Comparison of ENCODE assay signal across 12 cellular contexts in the genomic region with DNA sequence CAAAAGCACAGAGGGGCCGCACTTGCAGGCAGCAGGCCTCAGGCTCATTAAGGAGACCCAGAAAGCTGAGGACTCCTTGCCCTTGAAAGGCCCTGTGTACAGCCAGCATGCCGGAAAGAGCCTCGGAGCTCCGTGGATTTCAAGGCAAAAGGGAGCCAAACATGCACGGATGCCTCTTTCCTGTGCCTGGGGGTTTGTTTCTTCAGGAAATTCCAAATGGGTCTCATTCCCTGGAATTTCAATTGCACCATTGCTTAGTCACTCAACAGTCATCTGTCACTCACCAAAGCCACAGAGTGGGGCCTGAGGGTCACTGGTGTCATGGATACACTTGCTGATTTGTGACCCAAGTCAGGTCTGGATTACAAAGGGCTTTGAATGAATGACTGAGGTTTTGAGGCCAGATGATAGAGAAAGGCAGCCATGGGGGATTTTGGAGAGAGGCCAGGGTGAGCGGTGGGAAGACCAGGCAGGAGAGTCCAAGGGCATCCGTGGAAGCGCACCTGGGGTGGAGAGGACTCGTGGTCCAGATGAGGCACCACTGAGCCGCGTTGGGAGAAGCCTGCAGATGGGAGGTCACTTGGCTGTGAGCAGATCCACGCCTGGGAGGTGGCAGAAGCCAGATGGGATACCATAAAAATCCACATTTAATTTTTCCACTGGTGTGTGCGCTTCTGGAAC.
DNase-seq lines count a peak whose midpoint lies in the region; ATAC-seq, FAIRE-seq and TF ChIP-seq lines count a peak whose summit lies in the region.
"Had no signal": no experiment of that assay in that cellular context is flagged by ENCODE, and none has a peak within 500 bp of the region (broad histone marks: within the 10 kb centered on the region; RNA-seq: fewer than 3 reads in every experiment).

No MANE protein-coding gene starts in this region.

- TF ChIP-seq CTCF in AG10803 (conservative IDR thresholded peaks at IDR 0.05; ENCODE audit: low read length), result no peak
- no peak for TF ChIP-seq CTCF in brain microvascular endothelial cell (IDR thresholded peaks at IDR 0.05; ENCODE audit: low read depth, low read length, missing control alignments)
- no peak for TF ChIP-seq CTCF in kidney (IDR thresholded peaks at IDR 0.05; ENCODE audit: borderline replicate concordance, extremely low read depth, insufficient read depth)

- H3K27ac ChIP-seq in brain microvascular endothelial cell (no peak overlapping the region), kidney (ENCODE audit: low read depth in 2 of 2, low read length in 2 of 2) (no peak overlapping the region)

- in situ Hi-C loops in brain microvascular endothelial cell (cut with HindIII; ENCODE audit: low pct_ligation_motif_present, low sequenced_read_pairs), result no loop called here

- no peaks in the 10 kb centered on the region for H3K36me3 ChIP-seq in brain microvascular endothelial cell (replicated peaks)
- no peaks in the 10 kb centered on the region for H3K36me3 ChIP-seq in kidney (ENCODE audit: control insufficient read depth in 1 of 2, insufficient read depth in 2 of 2, low read length in 2 of 2)

- no peak overlapping the region for H3K4me3 ChIP-seq in AG10803 (ENCODE audit: low read length)
- H3K4me3 ChIP-seq in brain microvascular endothelial cell (ENCODE audit: low read depth, low read length), result no peak overlapping the region
- H3K4me3 ChIP-seq in kidney (ENCODE audit: low read length in 2 of 2), result no peak overlapping the region

- no peaks in the 10 kb centered on the region for H3K27me3 ChIP-seq in brain microvascular endothelial cell (replicated peaks)

- H3K9ac ChIP-seq in kidney (ENCODE audit: low read length in 2 of 2), result no peak overlapping the region

- ATAC-seq in GM18907 (IDR thresholded peaks at IDR 0.05; ENCODE audit: unreplicated experiment), result no peak
- no peak for ATAC-seq in HG02840 (IDR thresholded peaks at IDR 0.05; ENCODE audit: low FRiP score, unreplicated experiment)
- ATAC-seq: activated T-helper 17 cell treated with anti-CD3 and anti-CD28 coated beads, Interleukin-2, amount 50 U/mL, for 72 hours; naive thymus-derived CD8-positive, alpha-beta T cell had no signal

- H3K9me3 ChIP-seq in kidney (ENCODE audit: control insufficient read depth in 1 of 2, low read length in 2 of 2), result peaks cover 0 to 3% of the 10 kb centered on the region in 2 donors

- intact Hi-C loops in kidney (cut with DNase I), result no loop called here

- no peaks in the 10 kb centered on the region for H3K4me1 ChIP-seq in kidney (ENCODE audit: control insufficient read depth in 1 of 2, insufficient read depth in 1 of 2, low read depth in 1 of 2, low read length in 2 of 2)

- DNase-seq in AG10803 (ENCODE audit: low read depth) (peak; percentile 70), HS-5 (ENCODE audit: low read depth) (peak; percentile 92), brain microvascular endothelial cell (peak; percentile 22), kidney (peak; percentile 56), NCI-H1105 (lab: John Stamatoyannopoulos, UW) (no peak), NCI-H345 treated with DMSO at 0.1 percent for 48 hours (lab: John Stamatoyannopoulos, UW; ENCODE audit: unreplicated experiment) (no peak)
- DNase-seq: COR-L47; naive thymus-derived CD8-positive, alpha-beta T cell; NK-92 treated with Interleukin-12 subunit alpha and Interleukin-12 subunit beta, amount 100 ng/mL, for 24 hours had no signal

- no peak for FAIRE-seq in kidney (lab: Jason Lieb, UNC)

Comparison
In these comparisons a context has a peak if more than half of its experiments do, and no peak if none do; other contexts are left out.
1. DNase-seq: peak in AG10803 (single experiment), HS-5 (single experiment), brain microvascular endothelial cell (single experiment) and kidney (single experiment); none in NCI-H1105 (single experiment) and NCI-H345 treated with DMSO at 0.1 percent for 48 hours (single experiment).